In the genomic region with DNA sequence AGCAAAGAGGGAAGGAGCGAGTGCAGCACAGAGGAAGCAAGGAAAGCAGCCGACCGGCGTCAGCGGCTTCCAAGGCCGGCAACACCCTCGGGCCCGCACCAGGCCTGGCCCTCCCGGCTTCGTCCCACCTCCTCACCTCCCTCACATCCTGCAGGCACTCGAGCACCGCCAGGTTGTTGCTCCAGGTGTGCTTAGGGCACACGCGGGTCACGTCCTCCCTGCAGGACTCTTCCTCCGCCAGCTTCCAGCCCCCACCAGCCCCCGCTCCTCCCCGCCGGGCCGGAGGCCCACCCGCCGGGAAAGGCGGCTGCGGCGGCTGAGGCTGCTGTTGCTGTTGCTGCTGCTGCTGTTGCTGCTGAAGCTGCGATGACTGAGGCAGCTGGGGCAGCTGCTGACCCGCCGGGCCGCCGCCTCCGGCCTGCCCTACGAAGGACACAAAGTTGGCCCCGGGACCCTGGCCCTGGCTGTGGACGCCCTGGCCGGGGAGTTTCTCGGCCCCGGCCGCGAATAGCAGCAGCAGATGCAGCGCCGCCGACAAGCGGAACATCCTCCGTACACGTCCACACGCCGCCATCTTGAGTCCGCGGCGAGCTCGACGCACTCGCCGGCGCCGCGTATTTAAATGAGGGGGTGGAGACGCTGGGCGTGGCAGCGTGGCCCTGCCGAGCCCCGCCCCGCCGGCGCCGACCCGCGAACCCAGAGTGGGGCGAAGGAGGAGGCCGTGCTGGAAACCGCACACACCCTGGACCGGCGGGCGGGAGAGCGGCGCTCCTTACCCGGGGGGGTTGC, we compare ENCODE assay signal across 8 cellular contexts. TPM values are rescaled to one million over a fixed set of nuclear protein-coding genes. Genes with fewer than 3 reads are reported as not detected.
DNase-seq lines count a peak whose midpoint lies in the region; ATAC-seq and TF ChIP-seq lines count a peak whose summit lies in the region.

Gene GLG1 (minus strand): TSS at position 594 of the 789 bp plus-strand sequence. CDS start 20 bp downstream, at position 574.

- intact Hi-C loops in adrenal gland (cut with DNase I): no loop called here
- intact Hi-C loops in heart left ventricle (cut with DNase I): loop anchor here in 4 of 10 donors (5.0 to 10.0 kb wide), 2 partner anchors 102 to 104 kb away; no protein-coding TSS in a partner anchor
- intact Hi-C loops in posterior vena cava (cut with DNase I): no loop called here

- H3K4me1 ChIP-seq in adrenal gland (replicated peaks in 1 of 2): peaks cover 29 to 41% of the 10 kb centered on the region in 2 donors
- peaks cover 0 to 46% (median 29%) of the 10 kb centered on the region in 12 donors for H3K4me1 ChIP-seq in heart left ventricle
- H3K4me1 ChIP-seq in upper lobe of left lung: peaks cover 15 to 48% (median 23%) of the 10 kb centered on the region in 4 donors

- TF ChIP-seq CTCF in GM12875 (IDR thresholded peaks at IDR 0.05; ENCODE audit: borderline replicate concordance, insufficient read depth, low read depth, low read length) (no peak), adrenal gland (IDR thresholded peaks at IDR 0.05) (no peak), heart left ventricle (IDR thresholded peaks at IDR 0.05) (peak in 3 of 12 donors; percentile 9 to 29 (median 10)), upper lobe of left lung (IDR thresholded peaks at IDR 0.05) (peak in 2 of 6 experiments; percentile 8 to 19)

- H3K36me3 ChIP-seq in adrenal gland (replicated peaks in 1 of 2) (no peaks in the 10 kb centered on the region), heart left ventricle (no peaks in the 10 kb centered on the region), upper lobe of left lung (no peaks in the 10 kb centered on the region)

- DNase-seq in NCI-H1092 treated with DMSO at 0.1 percent for 48 hours (lab: John Stamatoyannopoulos, UW) (peak; percentile 91), T-helper 1 cell (peak; percentile 84 to 93 (median 85)), adrenal gland (peak; percentile 88 to 93 (median 91)), heart left ventricle (peak; percentile 93 to 96 (median 94)), posterior vena cava (ENCODE audit: low spot score) (peak; percentile 98), upper lobe of left lung (peak; percentile 95 to 98)

- TF ChIP-seq POLR2A in adrenal gland (IDR thresholded peaks at IDR 0.05): peak; percentile 86 to 93
- TF ChIP-seq POLR2A in heart left ventricle (IDR thresholded peaks at IDR 0.05): peak; percentile 18 to 93
- TF ChIP-seq POLR2A in upper lobe of left lung (IDR thresholded peaks at IDR 0.05): peak; percentile 58 to 96 (median 94)

- TF ChIP-seq EP300 in upper lobe of left lung (IDR thresholded peaks at IDR 0.05): no peak

- H3K4me3 ChIP-seq in GM12875 (ENCODE audit: low read depth, low read length): peak within 1 kb of the TSS; percentile 94
- peak within 1 kb of the TSS; percentile 21 to 91 (median 72) for H3K4me3 ChIP-seq in adrenal gland
- peak within 1 kb of the TSS; percentile 71 to 100 (median 94) for H3K4me3 ChIP-seq in heart left ventricle
- peak within 1 kb of the TSS; percentile 76 to 99 (median 88) for H3K4me3 ChIP-seq in upper lobe of left lung

- H3K27ac ChIP-seq in adrenal gland (peak within 1 kb of the TSS; percentile 79 to 98 (median 94)), heart left ventricle (peak within 1 kb of the TSS; percentile 76 to 98 (median 94)), upper lobe of left lung (peak within 1 kb of the TSS; percentile 93 to 97 (median 96))

- WGBS in adrenal gland, 4 donors: 0 to 1% (median 0%) methylated on average over 12 to 77 of the region's 77 CpGs
- 0 to 1% (median 0%) methylated on average over 23 to 77 of the region's 77 CpGs for WGBS in heart left ventricle, 4 donors
- 1% methylated on average over 30 to 41 of the region's 77 CpGs for WGBS in upper lobe of left lung, 2 donors

- peak; percentile 93 for ATAC-seq in HG02623 (IDR thresholded peaks at IDR 0.05; ENCODE audit: unreplicated experiment)
- ATAC-seq in heart left ventricle: peak; percentile 93 to 99 (median 98)
- peak; percentile 97 to 99 for ATAC-seq in upper lobe of left lung (ENCODE audit: low FRiP score in 2 of 2)

- H3K9me3 ChIP-seq in adrenal gland (replicated peaks in 1 of 3) (no peaks in the 10 kb centered on the region), heart left ventricle (no peaks in the 10 kb centered on the region), upper lobe of left lung (no peaks in the 10 kb centered on the region)

- no peaks in the 10 kb centered on the region for H3K27me3 ChIP-seq in adrenal gland
- no peaks in the 10 kb centered on the region for H3K27me3 ChIP-seq in heart left ventricle
- no peaks in the 10 kb centered on the region for H3K27me3 ChIP-seq in upper lobe of left lung

RNA-seq across cellular contexts. Expression of gene GLG1, which starts in this region (rescaled TPM):
- 100 to 1,000 TPM in 7 of 8 donors, 10 to 100 TPM in 1; 84.2 to 146 (median 136) TPM for total RNA-seq in adrenal gland
- 10 to 100 TPM; 31.6 to 64.8 (median 33.3) TPM for polyA plus RNA-seq in adrenal gland
- total RNA-seq in heart left ventricle: 100 to 1,000 TPM in 6 of 9 donors, 10 to 100 TPM in 3; 86.7 to 138 (median 115) TPM
- 10 to 100 TPM; 26.5 to 59.6 TPM for polyA plus RNA-seq in heart left ventricle
- total RNA-seq in posterior vena cava: 100 to 1,000 TPM; 101 to 143 TPM
- total RNA-seq in upper lobe of left lung: 100 to 1,000 TPM in 5 of 6 donors, 10 to 100 TPM in 1; 88.3 to 149 (median 110) TPM

Comparison
In these comparisons a context has a peak if more than half of its experiments do, and no peak if none do; other contexts are left out.
1. Peak in every context shown above with its lines: DNase-seq, ATAC-seq, H3K4me3 ChIP-seq and H3K27ac ChIP-seq.